In genomic region chr2:20609349-20609994, GRCh38 we compare ENCODE assay signal across 9 cellular contexts. TPM values are rescaled to one million over a fixed set of nuclear protein-coding genes. Genes with fewer than 3 reads are reported as not detected.
DNase-seq lines count a peak whose midpoint lies in the region; ATAC-seq, FAIRE-seq and TF ChIP-seq lines count a peak whose summit lies in the region.
"Had no signal": no experiment of that assay in that cellular context is flagged by ENCODE, and none has a peak within 500 bp of the region (broad histone marks: within the 10 kb centered on the region; RNA-seq: fewer than 3 reads in every experiment).

No MANE protein-coding gene starts in this region.

- H3K27me3 Mint-ChIP-seq in astrocyte (ENCODE audit: low read depth, unreplicated experiment) = peaks cover 2% of the 10 kb centered on the region
- no peaks in the 10 kb centered on the region for H3K27me3 Mint-ChIP-seq in activated naive CD8-positive, alpha-beta T cell treated with anti-CD3 and anti-CD28 coated beads for 36 hours
- H3K27me3 Mint-ChIP-seq in activated CD8-positive, alpha-beta T cell treated with anti-CD3 and anti-CD28 coated beads for 36 hours = no peaks in the 10 kb centered on the region

- TF ChIP-seq CTCF in astrocyte (IDR thresholded peaks at IDR 0.05; ENCODE audit: insufficient read depth, low read depth, low read length) (no peak), testis (IDR thresholded peaks at IDR 0.05) (no peak)
- TF ChIP-seq CTCF in activated CD8-positive, alpha-beta T cell treated with anti-CD3 and anti-CD28 coated beads for 36 hours (IDR thresholded peaks at IDR 0.05) = no peak

- no peak overlapping the region for H3K4me3 Mint-ChIP-seq in astrocyte (ENCODE audit: unreplicated experiment)
- H3K4me3 Mint-ChIP-seq in activated naive CD8-positive, alpha-beta T cell treated with anti-CD3 and anti-CD28 coated beads for 36 hours = no peak overlapping the region
- H3K4me3 Mint-ChIP-seq in activated CD8-positive, alpha-beta T cell treated with anti-CD3 and anti-CD28 coated beads for 36 hours = no peak overlapping the region

- no peak for FAIRE-seq in astrocyte (lab: Jason Lieb, UNC)
- FAIRE-seq: GM12878 had no signal

- H3K36me3 ChIP-seq in astrocyte (ENCODE audit: insufficient read depth, low read length) = no peaks in the 10 kb centered on the region
- H3K36me3 ChIP-seq in testis (ENCODE audit: low read depth, missing control alignments) = no peaks in the 10 kb centered on the region

- peaks cover 9% of the 10 kb centered on the region for H3K9me3 Mint-ChIP-seq in astrocyte (ENCODE audit: unreplicated experiment)
- H3K9me3 Mint-ChIP-seq in activated naive CD8-positive, alpha-beta T cell treated with anti-CD3 and anti-CD28 coated beads for 36 hours = peaks cover 5% of the 10 kb centered on the region
- peaks cover 2% of the 10 kb centered on the region for H3K9me3 Mint-ChIP-seq in activated CD8-positive, alpha-beta T cell treated with anti-CD3 and anti-CD28 coated beads for 36 hours

- no peak overlapping the region for H3K4me3 ChIP-seq in astrocyte (ENCODE audit: insufficient read depth, low read depth, low read length)
- H3K4me3 ChIP-seq in testis = no peak overlapping the region
- H3K4me3 ChIP-seq: GM12878 had no signal

- H4K20me1 ChIP-seq in astrocyte (ENCODE audit: insufficient read depth, low read length) = no peaks in the 10 kb centered on the region

- H3K4me2 ChIP-seq in astrocyte (ENCODE audit: low read length) = no peak overlapping the region

- H3K9me3 ChIP-seq in astrocyte (ENCODE audit: insufficient read depth, low read depth, low read length) (no peaks in the 10 kb centered on the region), testis (no peaks in the 10 kb centered on the region)

- no peak overlapping the region for H3K27ac Mint-ChIP-seq in astrocyte (ENCODE audit: unreplicated experiment)
- no peak overlapping the region for H3K27ac Mint-ChIP-seq in activated naive CD8-positive, alpha-beta T cell treated with anti-CD3 and anti-CD28 coated beads for 36 hours
- H3K27ac Mint-ChIP-seq in activated CD8-positive, alpha-beta T cell treated with anti-CD3 and anti-CD28 coated beads for 36 hours = no peak overlapping the region

- ATAC-seq in activated CD8-positive, alpha-beta T cell treated with anti-CD3 and anti-CD28 coated beads for 36 hours = no peak
- no peak for ATAC-seq in GM18511 (IDR thresholded peaks at IDR 0.05; ENCODE audit: unreplicated experiment)
- ATAC-seq: GM12878 had no signal

- no peak overlapping the region for H2AFZ ChIP-seq in astrocyte (ENCODE audit: low read depth, low read length)

- peaks cover 16% of the 10 kb centered on the region for H3K4me1 Mint-ChIP-seq in astrocyte (ENCODE audit: low read depth, unreplicated experiment)
- H3K4me1 Mint-ChIP-seq in activated naive CD8-positive, alpha-beta T cell treated with anti-CD3 and anti-CD28 coated beads for 36 hours = no peaks in the 10 kb centered on the region
- H3K4me1 Mint-ChIP-seq in activated CD8-positive, alpha-beta T cell treated with anti-CD3 and anti-CD28 coated beads for 36 hours (ENCODE audit: low read depth) = no peaks in the 10 kb centered on the region

- H3K27me3 ChIP-seq in astrocyte (ENCODE audit: insufficient read depth, low read length) (no peaks in the 10 kb centered on the region), testis (no peaks in the 10 kb centered on the region)

- peaks cover 3% of the 10 kb centered on the region for H3K36me3 Mint-ChIP-seq in astrocyte (ENCODE audit: low read depth, unreplicated experiment)
- peaks cover 6% of the 10 kb centered on the region for H3K36me3 Mint-ChIP-seq in activated naive CD8-positive, alpha-beta T cell treated with anti-CD3 and anti-CD28 coated beads for 36 hours
- no peaks in the 10 kb centered on the region for H3K36me3 Mint-ChIP-seq in activated CD8-positive, alpha-beta T cell treated with anti-CD3 and anti-CD28 coated beads for 36 hours (ENCODE audit: low read depth)

- DNase-seq in NCI-H2029 (lab: John Stamatoyannopoulos, UW) (peak; percentile 70), astrocyte (ENCODE audit: low read depth) (peak; percentile 60), islet precursor cell (peak; percentile 44), testis (peak; percentile 55)
- no peak for DNase-seq in activated naive CD8-positive, alpha-beta T cell treated with anti-CD3 and anti-CD28 coated beads for 36 hours
- no peak for DNase-seq in activated CD8-positive, alpha-beta T cell treated with anti-CD3 and anti-CD28 coated beads for 36 hours
- DNase-seq: stimulated activated CD4-positive, alpha-beta T cell treated with anti-CD3 and anti-CD28 coated beads, Interleukin-4, amount 100 ng/mL, for 24 hours had no signal

- no peak for TF ChIP-seq POLR2A in testis (IDR thresholded peaks at IDR 0.05)

- POLR2A ChIA-PET in activated CD8-positive, alpha-beta T cell treated with anti-CD3 and anti-CD28 coated beads for 36 hours (lab: Charles Lee) = no interaction called here

- H3K9ac ChIP-seq in astrocyte (ENCODE audit: low read length) = peak overlapping the region; percentile 7

- intact Hi-C loops in testis (cut with DNase I; ENCODE audit: low total_unique reads) = no loop called here
- intact Hi-C loops in activated CD8-positive, alpha-beta T cell treated with anti-CD3 and anti-CD28 coated beads for 36 hours (cut with micrococcal nuclease) = no loop called here

- H3K27ac ChIP-seq in astrocyte (ENCODE audit: low read depth, low read length) (no peak overlapping the region), testis (peak overlapping the region in 1 of 2 donors; percentile 33)

- no peaks in the 10 kb centered on the region for H3K79me2 ChIP-seq in astrocyte (ENCODE audit: insufficient read depth, low read length)

- 37 to 57% methylated on average over 7 of the region's 7 CpGs for WGBS in testis, 2 donors

- CTCF ChIA-PET in activated CD8-positive, alpha-beta T cell treated with anti-CD3 and anti-CD28 coated beads for 36 hours (lab: Charles Lee) = no interaction called here

- H3K4me1 ChIP-seq in astrocyte (ENCODE audit: insufficient read depth, low read length) = peaks cover 38% of the 10 kb centered on the region
- H3K4me1 ChIP-seq in testis = peaks cover 34% of the 10 kb centered on the region

RNA-seq across cellular contexts. Expression of gene HS1BP3, which starts 41.4 kb away (rescaled TPM):
- total RNA-seq in astrocyte = 20.7 and 21.0 TPM in 2 replicates
- total RNA-seq in testis = 10 to 100 TPM; 23.5 to 31.6 TPM
- 25.0 TPM for polyA plus RNA-seq in testis (ENCODE audit: insufficient read depth, low read depth, low replicate concordance)
- 1 to 10 TPM; 5.9 to 6.0 TPM for total RNA-seq in activated naive CD8-positive, alpha-beta T cell treated with anti-CD3 and anti-CD28 coated beads for 36 hours
- 1 to 10 TPM; 6.5 to 7.9 TPM for total RNA-seq in activated CD8-positive, alpha-beta T cell treated with anti-CD3 and anti-CD28 coated beads for 36 hours

RNA-seq across cellular contexts. Expression of gene GDF7, which starts 57.5 kb away (rescaled TPM):
- total RNA-seq in astrocyte (0.91 and 1.9 TPM in 2 replicates), testis (1 to 10 TPM in 1 of 2 donors, under 1 TPM in 1; 0.62 to 1.1 TPM)
- polyA plus RNA-seq in testis (ENCODE audit: insufficient read depth, low read depth, low replicate concordance) = 0.69 TPM
- not detected for total RNA-seq in activated naive CD8-positive, alpha-beta T cell treated with anti-CD3 and anti-CD28 coated beads for 36 hours
- total RNA-seq in activated CD8-positive, alpha-beta T cell treated with anti-CD3 and anti-CD28 coated beads for 36 hours = not detected

Comparison
In these comparisons a context has a peak if more than half of its experiments do, and no peak if none do; other contexts are left out.
1. DNase-seq: peak in NCI-H2029 (single experiment), astrocyte (single experiment), islet precursor cell (single experiment) and testis (single experiment); none in activated naive CD8-positive, alpha-beta T cell treated with anti-CD3 and anti-CD28 coated beads for 36 hours (single experiment) and activated CD8-positive, alpha-beta T cell treated with anti-CD3 and anti-CD28 coated beads for 36 hours (single experiment).